12 cellular contexts compared by ENCODE assay signal in the genomic region with DNA sequence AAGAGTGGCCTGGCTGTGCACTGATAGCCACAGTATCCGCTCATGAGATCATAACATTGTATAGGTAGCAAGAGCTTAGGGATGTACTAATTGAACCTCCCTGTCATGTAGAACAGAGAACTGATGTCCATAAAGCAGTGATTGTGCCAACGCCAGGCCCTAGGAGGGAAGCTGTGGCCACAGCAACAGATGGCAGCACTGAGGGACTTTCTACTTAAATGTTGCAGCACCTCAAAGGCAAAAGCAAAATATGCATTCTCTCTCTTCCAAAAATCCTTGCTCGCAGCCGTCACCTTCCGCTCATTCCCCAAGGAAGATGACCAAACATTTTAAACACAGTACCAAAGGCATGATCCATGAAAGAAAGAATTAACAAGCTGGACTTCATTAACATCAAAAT. TPM values are rescaled to one million over a fixed set of nuclear protein-coding genes. Genes with fewer than 3 reads are reported as not detected.
A peak's percentile ranks its signal among the peaks of the same experiment; 100 is the strongest.
DNase-seq lines count a peak whose midpoint lies in the region; ATAC-seq and TF ChIP-seq lines count a peak whose summit lies in the region.
"Had no signal": no experiment of that assay in that cellular context is flagged by ENCODE, and none has a peak within 500 bp of the region (broad histone marks: within the 10 kb centered on the region; RNA-seq: fewer than 3 reads in every experiment).

No MANE protein-coding gene starts in this region.

- peaks cover 3% of the 10 kb centered on the region; the same call in 1 of the 2 replicates for H3K27me3 Mint-ChIP-seq in HFFc6 (ENCODE audit: insufficient read depth)
- H3K27me3 Mint-ChIP-seq in type B pancreatic cell, result peaks cover 3% of the 10 kb centered on the region

- H3K4me2 ChIP-seq in neuronal stem cell (ENCODE audit: insufficient read depth, low read length, poor library complexity, severe bottlenecking), result no peak overlapping the region

- in situ Hi-C loops in astrocyte of the spinal cord (cut with HindIII; ENCODE audit: low sequenced_read_pairs), result no loop called here

- peaks cover 25% of the 10 kb centered on the region for H3K4me1 Mint-ChIP-seq in HFFc6 (ENCODE audit: low read depth)
- no peaks in the 10 kb centered on the region for H3K4me1 Mint-ChIP-seq in type B pancreatic cell (ENCODE audit: unreplicated experiment)

- no peak overlapping the region for H3K4me3 ChIP-seq in astrocyte of the spinal cord (ENCODE audit: low read depth, low read length)
- H3K4me3 ChIP-seq in neuronal stem cell (ENCODE audit: low read length in 2 of 2), result no peak overlapping the region
- H3K4me3 ChIP-seq: K562, SJCRH30, uterus had no signal

- H2AK5ac ChIP-seq in neuronal stem cell (ENCODE audit: low read depth, low read length), result no peak overlapping the region

- H4K8ac ChIP-seq in neuronal stem cell (ENCODE audit: low read depth, low read length), result no peak overlapping the region

- H3K36me3 Mint-ChIP-seq in HFFc6 (ENCODE audit: low read depth) (peaks cover 10% of the 10 kb centered on the region), type B pancreatic cell (peaks cover 5% of the 10 kb centered on the region)

- peaks cover 0 to 2% of the 10 kb centered on the region in 2 donors for H3K36me3 ChIP-seq in neuronal stem cell (replicated peaks in 1 of 2; ENCODE audit: control insufficient read depth in 2 of 2, insufficient read depth in 2 of 2, low read length in 2 of 2)
- H3K36me3 ChIP-seq: uterus had no signal

- H3K9me3 ChIP-seq in neuronal stem cell (replicated peaks in 1 of 2; ENCODE audit: control insufficient read depth in 2 of 2, insufficient read depth in 1 of 2, low read depth in 1 of 2, low read length in 2 of 2), result no peaks in the 10 kb centered on the region
- H3K9me3 ChIP-seq: uterus had no signal

- H3K9ac ChIP-seq in neuronal stem cell (ENCODE audit: low read depth, low read length, poor library complexity), result no peak overlapping the region

- H2AFZ ChIP-seq in neuronal stem cell (ENCODE audit: low read length), result no peak overlapping the region

- no peak overlapping the region for H2BK12ac ChIP-seq in neuronal stem cell (ENCODE audit: low read length)

- no peaks in the 10 kb centered on the region for H3K9me3 Mint-ChIP-seq in HFFc6
- no peaks in the 10 kb centered on the region for H3K9me3 Mint-ChIP-seq in type B pancreatic cell

- no peak overlapping the region for H3K4ac ChIP-seq in neuronal stem cell (ENCODE audit: low read length)

- H3K27ac ChIP-seq in neuronal stem cell (replicated peaks; ENCODE audit: low read length), result no peak overlapping the region
- H3K27ac ChIP-seq: SJCRH30 had no signal

- no CpG with 5 or more reads among the region's 5 CpGs for WGBS in neuronal stem cell (ENCODE audit: extremely low coverage in 2 of 2, insufficient read length in 2 of 2, insufficient replicate concordance in 1 of 2), 2 donors

- no peaks in the 10 kb centered on the region for H3K79me1 ChIP-seq in neuronal stem cell (ENCODE audit: low read depth, low read length)

- DNase-seq in HFFc6 (no peak), astrocyte of the spinal cord (ENCODE audit: low read depth, low spot score) (no peak), left cardiac atrium (no peak), type B pancreatic cell (ENCODE audit: extremely low spot score, unreplicated experiment) (no peak), neuronal stem cell (ENCODE audit: low spot score) (no peak), omental fat pad (ENCODE audit: low spot score) (no peak)
- DNase-seq: activated gamma-delta T cell treated with Interleukin-2 at 50 U/mL for 16 hours, NCI-H446, SJCRH30 had no signal

- ATAC-seq in left cardiac atrium (peak; percentile 16 to 49), omental fat pad (ENCODE audit: low FRiP score) (no peak), GM19455 (IDR thresholded peaks at IDR 0.05; ENCODE audit: unreplicated experiment) (no peak)
- ATAC-seq: K562 had no signal

- TF ChIP-seq CTCF in HFFc6 (IDR thresholded peaks at IDR 0.05) (peak; percentile 49; the same call in 1 of the 2 replicates), astrocyte of the spinal cord (IDR thresholded peaks at IDR 0.05; ENCODE audit: low read depth, low read length) (peak; percentile 25), type B pancreatic cell (conservative IDR thresholded peaks at IDR 0.05) (peak; percentile 18), omental fat pad (IDR thresholded peaks at IDR 0.05) (no peak)

- intact Hi-C loops in left cardiac atrium (cut with DNase I), result no loop called here

- H3K14ac ChIP-seq in neuronal stem cell (ENCODE audit: low read length), result no peak overlapping the region

- H3K27ac Mint-ChIP-seq in HFFc6 (no peak overlapping the region), type B pancreatic cell (no peak overlapping the region)

- H2BK15ac ChIP-seq in neuronal stem cell (ENCODE audit: low read length), result no peak overlapping the region

- no peak overlapping the region for H2BK5ac ChIP-seq in neuronal stem cell (ENCODE audit: low read length)

- H3K23ac ChIP-seq in neuronal stem cell (ENCODE audit: low read depth, low read length, poor library complexity), result no peak overlapping the region

- H3K27me3 ChIP-seq in neuronal stem cell (ENCODE audit: control insufficient read depth in 3 of 3, insufficient read depth in 3 of 3, low read depth in 1 of 3, low read length in 3 of 3), result no peaks in the 10 kb centered on the region
- H3K27me3 ChIP-seq: SJCRH30, uterus had no signal

- no peak overlapping the region for H2BK120ac ChIP-seq in neuronal stem cell (ENCODE audit: low read depth, low read length)

- no peak overlapping the region for H4K91ac ChIP-seq in neuronal stem cell (ENCODE audit: low read depth, low read length, poor library complexity)

- peaks cover 8 to 15% of the 10 kb centered on the region in 2 donors for H3K4me1 ChIP-seq in neuronal stem cell (ENCODE audit: control insufficient read depth in 2 of 2, insufficient read depth in 1 of 2, low read depth in 1 of 2, low read length in 2 of 2)

- no peak overlapping the region for H3K4me3 Mint-ChIP-seq in HFFc6
- H3K4me3 Mint-ChIP-seq in type B pancreatic cell, result no peak overlapping the region

- no peak overlapping the region for H3K18ac ChIP-seq in neuronal stem cell (ENCODE audit: low read length)

RNA-seq across cellular contexts. Expression of a gene that starts 32.3 kb away (rescaled TPM):
- 100 to 1,000 TPM; 137 to 328 (median 148) TPM for total RNA-seq in HFFc6 (2021; fragmentation: NEBNext Ultra II Directional; extraction: Animal tissue kit (Norgen Biotek cat#: 25700))
- total RNA-seq in left cardiac atrium (100 to 1,000 TPM; 210 to 456 TPM), type B pancreatic cell (ENCODE audit: low replicate concordance) (20.4 and 83.6 TPM in 2 replicates), omental fat pad (1,000 to 10,000 TPM in 2 of 4 donors, 100 to 1,000 TPM in 2; 611 to 1,113 (median 995) TPM)
- 42.8 TPM for polyA plus RNA-seq in neuronal stem cell (2013, experiment 1 of 2)
- 45.1 TPM for polyA plus RNA-seq in neuronal stem cell (2013, experiment 2 of 2)
- polyA plus RNA-seq: K562 had no signal

RNA-seq across cellular contexts. Expression of a gene that starts 32.4 kb away (rescaled TPM):
- 100 to 1,000 TPM; 202 to 327 (median 217) TPM for total RNA-seq in HFFc6 (2021; fragmentation: NEBNext Ultra II Directional; extraction: Animal tissue kit (Norgen Biotek cat#: 25700))
- total RNA-seq in left cardiac atrium (100 to 1,000 TPM; 176 to 384 TPM), type B pancreatic cell (ENCODE audit: low replicate concordance) (38.6 and 145 TPM in 2 replicates), omental fat pad (100 to 1,000 TPM; 380 to 788 (median 684) TPM)
- 117 TPM for polyA plus RNA-seq in neuronal stem cell (2013, experiment 1 of 2)
- polyA plus RNA-seq in neuronal stem cell (2013, experiment 2 of 2), result 118 TPM

Comparison
In these comparisons a context has a peak if more than half of its experiments do, and no peak if none do; other contexts are left out.
1. CTCF ChIP-seq: peak in HFFc6 (single experiment), astrocyte of the spinal cord (single experiment) and type B pancreatic cell (single experiment); none in omental fat pad (0 of 3).
2. ATAC-seq: peak in left cardiac atrium (2 of 2); none in omental fat pad (single experiment) and GM19455 (single experiment).